ENCODE assay signal across 1 cellular context in the genomic region with DNA sequence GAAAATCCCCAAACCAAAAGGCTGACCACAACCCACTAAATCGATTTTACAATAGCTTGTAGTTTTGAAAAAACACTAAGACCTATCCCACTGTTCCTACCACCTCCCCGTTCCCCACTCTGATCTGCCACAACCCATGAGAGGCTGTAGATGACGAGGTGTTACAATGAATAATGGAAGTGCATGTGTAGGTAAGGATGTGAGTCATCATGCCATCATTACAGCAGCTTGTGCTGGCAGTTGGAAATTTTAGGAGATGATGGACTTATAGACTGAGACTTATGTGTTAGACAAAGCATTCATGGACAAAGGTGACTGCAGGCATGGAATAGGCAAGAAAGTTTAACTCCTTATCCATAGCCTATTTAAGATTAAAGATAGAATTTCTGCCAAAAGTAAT.
TF ChIP-seq lines count a peak whose summit lies in the region.

No MANE protein-coding gene starts in this region.

TF ChIP-seq in K562, 482 proteins besides CTCF, POLR2A, EP300 and RAD21 (continued from another document):
- TF ChIP-seq, protein P1, sequence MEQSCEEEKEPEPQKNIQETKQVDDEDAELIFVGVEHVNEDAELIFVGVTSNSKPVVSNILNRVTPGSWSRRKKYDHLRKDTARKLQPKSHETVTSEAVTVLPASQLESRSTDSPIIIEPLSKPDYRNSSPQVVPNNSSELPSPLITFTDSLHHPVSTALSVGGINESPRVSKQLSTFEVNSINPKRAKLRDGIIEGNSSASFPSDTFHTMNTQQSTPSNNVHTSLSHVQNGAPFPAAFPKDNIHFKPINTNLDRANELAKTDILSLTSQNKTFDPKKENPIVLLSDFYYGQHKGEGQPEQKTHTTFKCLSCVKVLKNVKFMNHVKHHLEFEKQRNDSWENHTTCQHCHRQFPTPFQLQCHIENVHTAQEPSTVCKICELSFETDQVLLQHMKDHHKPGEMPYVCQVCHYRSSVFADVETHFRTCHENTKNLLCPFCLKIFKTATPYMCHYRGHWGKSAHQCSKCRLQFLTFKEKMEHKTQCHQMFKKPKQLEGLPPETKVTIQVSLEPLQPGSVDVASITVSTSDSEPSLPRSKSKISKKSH (CRISPR knock-in tag; IDR thresholded peaks at IDR 0.05): no peak
- TF ChIP-seq KLF1 (tag; IDR thresholded peaks at IDR 0.05): no peak
- peak; percentile 79 for TF ChIP-seq FOSL1 (tag; conservative IDR thresholded peaks at IDR 0.05)
- peak; percentile 62; the same call in 1 of the 2 replicates for TF ChIP-seq JUND (IDR thresholded peaks at IDR 0.05; ENCODE audit: borderline replicate concordance, low read depth, low read length)
- 0 out of 3 replicates have a peak, but pooled peaks have one; percentile 17 for TF ChIP-seq JUND (tag; IDR thresholded peaks at IDR 0.05; ENCODE audit: borderline replicate concordance, low read depth, low read length)
- no peak for TF ChIP-seq RBM15 (IDR thresholded peaks at IDR 0.05; ENCODE audit: insufficient read depth, low read length)
- TF ChIP-seq KHSRP (IDR thresholded peaks at IDR 0.05): no peak
- TF ChIP-seq ZNF764 (CRISPR knock-in tag; IDR thresholded peaks at IDR 0.05; ENCODE audit: low read depth): no peak
- 0 out of 2 replicates have a peak, but pooled peaks have one; percentile 16 for TF ChIP-seq CREM (IDR thresholded peaks at IDR 0.05; ENCODE audit: low read depth)
- TF ChIP-seq, protein P2, sequence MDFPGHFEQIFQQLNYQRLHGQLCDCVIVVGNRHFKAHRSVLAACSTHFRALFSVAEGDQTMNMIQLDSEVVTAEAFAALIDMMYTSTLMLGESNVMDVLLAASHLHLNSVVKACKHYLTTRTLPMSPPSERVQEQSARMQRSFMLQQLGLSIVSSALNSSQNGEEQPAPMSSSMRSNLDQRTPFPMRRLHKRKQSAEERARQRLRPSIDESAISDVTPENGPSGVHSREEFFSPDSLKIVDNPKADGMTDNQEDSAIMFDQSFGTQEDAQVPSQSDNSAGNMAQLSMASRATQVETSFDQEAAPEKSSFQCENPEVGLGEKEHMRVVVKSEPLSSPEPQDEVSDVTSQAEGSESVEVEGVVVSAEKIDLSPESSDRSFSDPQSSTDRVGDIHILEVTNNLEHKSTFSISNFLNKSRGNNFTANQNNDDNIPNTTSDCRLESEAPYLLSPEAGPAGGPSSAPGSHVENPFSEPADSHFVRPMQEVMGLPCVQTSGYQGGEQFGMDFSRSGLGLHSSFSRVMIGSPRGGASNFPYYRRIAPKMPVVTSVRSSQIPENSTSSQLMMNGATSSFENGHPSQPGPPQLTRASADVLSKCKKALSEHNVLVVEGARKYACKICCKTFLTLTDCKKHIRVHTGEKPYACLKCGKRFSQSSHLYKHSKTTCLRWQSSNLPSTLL (IDR thresholded peaks at IDR 0.05): no peak
- TF ChIP-seq, protein P3, sequence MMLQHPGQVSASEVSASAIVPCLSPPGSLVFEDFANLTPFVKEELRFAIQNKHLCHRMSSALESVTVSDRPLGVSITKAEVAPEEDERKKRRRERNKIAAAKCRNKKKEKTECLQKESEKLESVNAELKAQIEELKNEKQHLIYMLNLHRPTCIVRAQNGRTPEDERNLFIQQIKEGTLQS (IDR thresholded peaks at IDR 0.05): peak; percentile 80
- TF ChIP-seq, protein P3 (CRISPR knock-in tag; conservative IDR thresholded peaks at IDR 0.05): no peak
- TF ChIP-seq, protein P4, sequence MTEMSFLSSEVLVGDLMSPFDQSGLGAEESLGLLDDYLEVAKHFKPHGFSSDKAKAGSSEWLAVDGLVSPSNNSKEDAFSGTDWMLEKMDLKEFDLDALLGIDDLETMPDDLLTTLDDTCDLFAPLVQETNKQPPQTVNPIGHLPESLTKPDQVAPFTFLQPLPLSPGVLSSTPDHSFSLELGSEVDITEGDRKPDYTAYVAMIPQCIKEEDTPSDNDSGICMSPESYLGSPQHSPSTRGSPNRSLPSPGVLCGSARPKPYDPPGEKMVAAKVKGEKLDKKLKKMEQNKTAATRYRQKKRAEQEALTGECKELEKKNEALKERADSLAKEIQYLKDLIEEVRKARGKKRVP (CRISPR knock-in tag; IDR thresholded peaks at IDR 0.05): no peak
- TF ChIP-seq NUFIP1 (IDR thresholded peaks at IDR 0.05; ENCODE audit: partially characterized antibody): no peak
- TF ChIP-seq LCOR (CRISPR knock-in tag; IDR thresholded peaks at IDR 0.05): no peak
- no peak for TF ChIP-seq SAFB (IDR thresholded peaks at IDR 0.05; ENCODE audit: borderline replicate concordance, low read depth, low read length)
- no peak for TF ChIP-seq BMI1 (IDR thresholded peaks at IDR 0.05; ENCODE audit: low read length)
- TF ChIP-seq, protein P5, sequence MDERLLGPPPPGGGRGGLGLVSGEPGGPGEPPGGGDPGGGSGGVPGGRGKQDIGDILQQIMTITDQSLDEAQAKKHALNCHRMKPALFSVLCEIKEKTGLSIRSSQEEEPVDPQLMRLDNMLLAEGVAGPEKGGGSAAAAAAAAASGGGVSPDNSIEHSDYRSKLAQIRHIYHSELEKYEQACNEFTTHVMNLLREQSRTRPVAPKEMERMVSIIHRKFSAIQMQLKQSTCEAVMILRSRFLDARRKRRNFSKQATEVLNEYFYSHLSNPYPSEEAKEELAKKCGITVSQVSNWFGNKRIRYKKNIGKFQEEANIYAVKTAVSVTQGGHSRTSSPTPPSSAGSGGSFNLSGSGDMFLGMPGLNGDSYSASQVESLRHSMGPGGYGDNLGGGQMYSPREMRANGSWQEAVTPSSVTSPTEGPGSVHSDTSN (CRISPR knock-in tag; IDR thresholded peaks at IDR 0.05; ENCODE audit: low read depth): no peak
- TF ChIP-seq, protein P5 (tag; conservative IDR thresholded peaks at IDR 0.05; ENCODE audit: low read depth): no peak
- TF ChIP-seq PHF8 (IDR thresholded peaks at IDR 0.05; ENCODE audit: borderline replicate concordance, low read length): no peak
- peak; percentile 68; the same call in 1 of the 2 replicates for TF ChIP-seq JUN (IDR thresholded peaks at IDR 0.05; ENCODE audit: borderline replicate concordance, low read depth, low read length)
- TF ChIP-seq JUN (CRISPR knock-in tag; IDR thresholded peaks at IDR 0.05; ENCODE audit: borderline replicate concordance): no peak
- no peak for TF ChIP-seq CBX3 (IDR thresholded peaks at IDR 0.05; ENCODE audit: borderline replicate concordance in 1 of 2, low read length in 2 of 2)
- 0 out of 2 replicates have a peak, but pooled peaks have one; percentile 31 for TF ChIP-seq ZEB2 (IDR thresholded peaks at IDR 0.05)
- TF ChIP-seq KAT2B (IDR thresholded peaks at IDR 0.05; ENCODE audit: low read depth, low read length): no peak
- 0 out of 2 replicates have a peak, but pooled peaks have one; percentile 13 for TF ChIP-seq SOX6 (IDR thresholded peaks at IDR 0.05)
- TF ChIP-seq RBM39 (optimal IDR thresholded peaks at IDR 0.05; ENCODE audit: low read depth, low read length): no peak
- TF ChIP-seq FOXM1 (IDR thresholded peaks at IDR 0.05; ENCODE audit: low read depth): no peak
- no peak for TF ChIP-seq FOXM1 (CRISPR knock-in tag; IDR thresholded peaks at IDR 0.05; ENCODE audit: low read depth)
- TF ChIP-seq RBM34 (IDR thresholded peaks at IDR 0.05; ENCODE audit: borderline replicate concordance, insufficient read depth, low read length): no peak
- TF ChIP-seq JUNB (CRISPR knock-in tag; conservative IDR thresholded peaks at IDR 0.05): 0 out of 2 replicates have a peak, but pooled peaks have one; percentile 5
